8 cellular contexts compared by ENCODE assay signal in the genomic region with DNA sequence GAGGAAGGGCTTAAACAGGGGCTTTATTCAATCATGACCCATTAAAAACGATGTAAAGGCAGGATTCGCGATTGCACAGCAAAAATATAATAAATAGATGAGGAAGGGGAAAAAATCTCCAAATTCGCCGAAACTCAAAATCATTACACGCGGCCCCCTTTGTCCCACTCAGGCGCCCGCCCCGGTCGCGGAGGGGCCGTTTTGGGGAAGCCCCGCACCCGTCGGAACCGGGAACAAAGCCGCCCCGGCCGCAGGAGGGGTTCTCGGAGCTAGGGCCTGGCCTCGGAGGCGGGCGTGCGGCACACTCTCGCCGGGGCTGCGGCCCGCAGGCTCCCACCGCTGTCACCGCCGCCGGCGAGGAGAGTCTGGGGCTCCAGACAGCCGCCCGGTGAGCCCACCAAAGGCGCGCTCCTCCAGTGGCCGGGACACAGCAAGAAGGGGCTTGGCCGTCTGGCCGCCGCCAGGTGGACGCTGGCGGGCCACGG. TPM values are rescaled to one million over a fixed set of nuclear protein-coding genes. Genes with fewer than 3 reads are reported as not detected.
DNase-seq lines count a peak whose midpoint lies in the region; ATAC-seq, FAIRE-seq and TF ChIP-seq lines count a peak whose summit lies in the region.

No MANE protein-coding gene starts in this region.

- H3K4me3 Mint-ChIP-seq in activated naive CD4-positive, alpha-beta T cell treated with anti-CD3 and anti-CD28 coated beads, Interleukin-2, amount 50 U/mL, for 24 hours, result peak overlapping the region; percentile 98

- H3K9me3 Mint-ChIP-seq in activated naive CD4-positive, alpha-beta T cell treated with anti-CD3 and anti-CD28 coated beads, Interleukin-2, amount 50 U/mL, for 24 hours, result no peaks in the 10 kb centered on the region

- H3K4me2 ChIP-seq in OCI-LY3 (ENCODE audit: low read length), result peak overlapping the region; percentile 85

- in situ Hi-C loops in gastrocnemius medialis (cut with MboI; ENCODE audit: low sequenced_read_pairs in 4 of 4), result no loop called here

- peak; percentile 50 to 62 for ATAC-seq in gastrocnemius medialis

- H3K9ac ChIP-seq in OCI-LY3 (ENCODE audit: low read length), result peak overlapping the region; percentile 98

- H3K36me3 ChIP-seq in OCI-LY3 (replicated peaks; ENCODE audit: low read depth, low read length) (peaks cover 11% of the 10 kb centered on the region), right atrium auricular region (no peaks in the 10 kb centered on the region), gastrocnemius medialis (no peaks in the 10 kb centered on the region)

- peaks cover 33% of the 10 kb centered on the region for H4K20me1 ChIP-seq in OCI-LY3 (ENCODE audit: insufficient read depth, low read length)

- H3K27me3 ChIP-seq in OCI-LY3 (ENCODE audit: low read depth, low read length) (no peaks in the 10 kb centered on the region), right atrium auricular region (no peaks in the 10 kb centered on the region), gastrocnemius medialis (no peaks in the 10 kb centered on the region)

- H3K27ac ChIP-seq in OCI-LY3 (ENCODE audit: low read length), result peak overlapping the region; percentile 93
- H3K27ac ChIP-seq in right atrium auricular region, result peak overlapping the region; percentile 91 to 92
- peak overlapping the region; percentile 90 to 98 (median 95) for H3K27ac ChIP-seq in gastrocnemius medialis

- peaks cover 1% of the 10 kb centered on the region for H3K36me3 Mint-ChIP-seq in activated naive CD4-positive, alpha-beta T cell treated with anti-CD3 and anti-CD28 coated beads, Interleukin-2, amount 50 U/mL, for 24 hours

- intact Hi-C loops in gastrocnemius medialis (cut with DNase I; ENCODE audit: low total_unique reads), result loop anchor here (2.0 kb wide), 1 partner anchor 142 kb away; a partner anchor contains a TSS

- H3K4me3 ChIP-seq in HFF-Myc (replicated peaks; ENCODE audit: low read depth, low read length) (peak overlapping the region; percentile 90), OCI-LY3 (ENCODE audit: low read length) (peak overlapping the region; percentile 95), right atrium auricular region (peak overlapping the region; percentile 94 to 95), gastrocnemius medialis (peak overlapping the region; percentile 69 to 93 (median 86))

- DNase-seq in GM12891 (ENCODE audit: insufficient read length, low spot score) (no peak), HFF-Myc (ENCODE audit: extremely low read depth, low read depth) (no peak), right atrium auricular region (ENCODE audit: low spot score) (no peak), gastrocnemius medialis (peak; percentile 6 to 24), COLO829 (ENCODE audit: low spot score) (no peak), superior temporal gyrus (ENCODE audit: extremely low spot score) (no peak)

- peaks cover 37% of the 10 kb centered on the region for H3K4me1 Mint-ChIP-seq in activated naive CD4-positive, alpha-beta T cell treated with anti-CD3 and anti-CD28 coated beads, Interleukin-2, amount 50 U/mL, for 24 hours

- no peak for TF ChIP-seq CTCF in HFF-Myc (IDR thresholded peaks at IDR 0.05; ENCODE audit: low read depth, low read length, missing control alignments)
- TF ChIP-seq CTCF in OCI-LY3 (IDR thresholded peaks at IDR 0.05; ENCODE audit: low read depth, low read length), result no peak
- no peak for TF ChIP-seq CTCF in right atrium auricular region (IDR thresholded peaks at IDR 0.05)
- TF ChIP-seq CTCF in gastrocnemius medialis (IDR thresholded peaks at IDR 0.05 in 4 of 5, conservative IDR thresholded peaks at IDR 0.05 in 1 of 5), result peak in 2 of 5 experiments; percentile 7 to 22

- H3K9me3 ChIP-seq in OCI-LY3 (ENCODE audit: insufficient read depth, low read length) (no peaks in the 10 kb centered on the region), right atrium auricular region (no peaks in the 10 kb centered on the region), gastrocnemius medialis (no peaks in the 10 kb centered on the region)

- FAIRE-seq in GM12891 (lab: Jason Lieb, UNC), result peak; percentile 52

- no peaks in the 10 kb centered on the region for H3K27me3 Mint-ChIP-seq in activated naive CD4-positive, alpha-beta T cell treated with anti-CD3 and anti-CD28 coated beads, Interleukin-2, amount 50 U/mL, for 24 hours

- H3K79me2 ChIP-seq in OCI-LY3 (ENCODE audit: low read length), result peaks cover 55% of the 10 kb centered on the region

- H3K4me1 ChIP-seq in OCI-LY3 (ENCODE audit: low read length), result peaks cover 50% of the 10 kb centered on the region
- H3K4me1 ChIP-seq in right atrium auricular region, result peaks cover 0 to 14% of the 10 kb centered on the region in 2 donors
- H3K4me1 ChIP-seq in gastrocnemius medialis, result peaks cover 10 to 16% of the 10 kb centered on the region in 2 donors

- no peak for TF ChIP-seq POLR2A in GM12891 (IDR thresholded peaks at IDR 0.05; ENCODE audit: low read depth, low read length)
- no peak for TF ChIP-seq POLR2A in gastrocnemius medialis (IDR thresholded peaks at IDR 0.05)

- no peak overlapping the region for H2AFZ ChIP-seq in OCI-LY3 (ENCODE audit: low read depth, low read length)

- H3K27ac Mint-ChIP-seq in activated naive CD4-positive, alpha-beta T cell treated with anti-CD3 and anti-CD28 coated beads, Interleukin-2, amount 50 U/mL, for 24 hours, result peak overlapping the region; percentile 99

TF ChIP-seq in GM12891, 5 proteins besides CTCF, POLR2A, EP300 and RAD21:
- TF ChIP-seq PAX5 (IDR thresholded peaks at IDR 0.05; ENCODE audit: insufficient read depth, low read length, severe bottlenecking), result no peak
- no peak for TF ChIP-seq POLR2AphosphoS5 (IDR thresholded peaks at IDR 0.05; ENCODE audit: low read depth, low read length)
- TF ChIP-seq SPI1 (IDR thresholded peaks at IDR 0.05; ENCODE audit: low read depth, low read length), result no peak
- TF ChIP-seq POU2F2 (IDR thresholded peaks at IDR 0.05; ENCODE audit: low read depth, low read length), result no peak
- no peak; the same call in 1 of the 2 replicates for TF ChIP-seq TAF1 (IDR thresholded peaks at IDR 0.05; ENCODE audit: low read depth, low read length)

RNA-seq across cellular contexts. Expression of a gene that starts 0.5 kb away (rescaled TPM):
- 15.4 TPM for polyA plus RNA-seq in GM12891 (2012; ENCODE audit: low read depth, missing spikeins)
- total RNA-seq in right atrium auricular region (10 to 100 TPM; 12.0 to 14.1 TPM), gastrocnemius medialis (10 to 100 TPM; 13.5 to 22.4 (median 20.3) TPM)

RNA-seq across cellular contexts. Expression of a gene that starts 53.7 kb away (rescaled TPM):
- 1.1 TPM for polyA plus RNA-seq in GM12891 (2012; ENCODE audit: low read depth, missing spikeins)
- 10 to 100 TPM in 1 of 2 donors, 1 to 10 TPM in 1; 3.7 to 12.1 TPM for total RNA-seq in right atrium auricular region
- 100 to 1,000 TPM in 1 of 4 donors, 10 to 100 TPM in 3; 13.5 to 112 (median 55.7) TPM for total RNA-seq in gastrocnemius medialis

Comparison
In these comparisons a context has a peak if more than half of its experiments do, and no peak if none do; other contexts are left out.
1. DNase-seq: peak in gastrocnemius medialis (2 of 2); none in GM12891 (single experiment), HFF-Myc (single experiment), right atrium auricular region (single experiment), COLO829 (single experiment) and superior temporal gyrus (single experiment).
2. Peak in every context shown above with its lines, with median percentiles within 50 percentile points of each other: H3K4me3 ChIP-seq and H3K27ac ChIP-seq.